24 cellular contexts compared by ENCODE assay signal in the genomic region with DNA sequence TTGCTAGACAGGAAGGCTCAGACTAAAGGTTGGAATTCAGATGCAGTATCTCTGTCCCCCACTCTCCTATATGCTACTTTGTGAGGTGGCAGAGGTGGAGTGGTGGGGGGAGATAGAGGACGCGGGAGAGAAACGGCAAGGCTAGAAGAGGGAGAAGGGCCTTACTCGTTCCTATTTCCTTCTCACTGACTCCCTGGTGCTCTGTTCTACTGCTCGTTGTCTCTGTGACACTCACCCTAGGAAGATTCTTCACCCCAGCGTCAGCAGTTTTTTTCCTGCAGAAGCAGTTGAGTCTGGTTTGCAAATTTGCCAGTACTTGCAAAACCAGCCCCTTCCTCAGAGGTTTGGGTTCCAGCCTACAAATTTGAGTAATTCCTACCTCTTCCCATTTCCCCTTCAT.
DNase-seq lines count a peak whose midpoint lies in the region; ATAC-seq and TF ChIP-seq lines count a peak whose summit lies in the region.
"Had no signal": no experiment of that assay in that cellular context is flagged by ENCODE, and none has a peak within 500 bp of the region (broad histone marks: within the 10 kb centered on the region; RNA-seq: fewer than 3 reads in every experiment).

No MANE protein-coding gene starts in this region.

- H3K4ac ChIP-seq in mesendoderm (ENCODE audit: low read depth, low read length) (no peak overlapping the region), neuronal stem cell (ENCODE audit: low read length) (no peak overlapping the region)

- H3K36me3 ChIP-seq in mesendoderm (ENCODE audit: control insufficient read depth, insufficient read depth, low read length): no peaks in the 10 kb centered on the region
- no peaks in the 10 kb centered on the region for H3K36me3 ChIP-seq in neuronal stem cell (replicated peaks in 1 of 2; ENCODE audit: control insufficient read depth in 2 of 2, insufficient read depth in 2 of 2, low read length in 2 of 2)
- H3K36me3 ChIP-seq in heart right ventricle: no peaks in the 10 kb centered on the region
- H3K36me3 ChIP-seq: BE2C; BLaER1 treated with 17β-estradiol and CSF1 and Interleukin-3, amounts not matched to agents 10 nM and 100 nM; HAP-1 had no signal

- H3K9me3 ChIP-seq in neuronal stem cell (replicated peaks in 1 of 2; ENCODE audit: control insufficient read depth in 2 of 2, insufficient read depth in 1 of 2, low read depth in 1 of 2, low read length in 2 of 2): peaks cover 0 to 1% of the 10 kb centered on the region in 2 donors
- peaks cover 0 to 13% (median 0%) of the 10 kb centered on the region in 11 donors for H3K9me3 ChIP-seq in heart right ventricle
- H3K9me3 ChIP-seq: A549, BE2C, HAP-1 had no signal

- H3K18ac ChIP-seq in mesendoderm (ENCODE audit: low read length) (no peak overlapping the region), neuronal stem cell (ENCODE audit: low read length) (peak overlapping the region; percentile 59)

- H4K8ac ChIP-seq in mesendoderm (ENCODE audit: low read depth, low read length) (no peak overlapping the region), neuronal stem cell (ENCODE audit: low read depth, low read length) (no peak overlapping the region)

- H3K9ac ChIP-seq in mesendoderm (ENCODE audit: low read length) (no peak overlapping the region), neuronal stem cell (ENCODE audit: low read depth, low read length, poor library complexity) (no peak overlapping the region)
- H3K9ac ChIP-seq: BLaER1 treated with 17β-estradiol and CSF1 and Interleukin-3, amounts not matched to agents 10 nM and 100 nM; GM23248 had no signal

- H2AK5ac ChIP-seq in mesendoderm (ENCODE audit: low read length) (no peak overlapping the region), neuronal stem cell (ENCODE audit: low read depth, low read length) (no peak overlapping the region)

- no peak overlapping the region for H2AFZ ChIP-seq in neuronal stem cell (ENCODE audit: low read length)
- H2AFZ ChIP-seq: GM23248 had no signal

- peaks cover 3% of the 10 kb centered on the region; the same call in 1 of the 2 replicates for H3K4me1 Mint-ChIP-seq in WTC11
- H3K4me1 Mint-ChIP-seq: CD14-positive monocyte; CD8-positive, alpha-beta memory T cell had no signal

- no peak overlapping the region for H3K27ac ChIP-seq in mesendoderm (ENCODE audit: low read depth, low read length)
- H3K27ac ChIP-seq in neuronal stem cell (replicated peaks; ENCODE audit: low read length): no peak overlapping the region
- H3K27ac ChIP-seq in heart right ventricle: no peak overlapping the region
- H3K27ac ChIP-seq: A549; BLaER1 treated with 17β-estradiol and CSF1 and Interleukin-3, amounts not matched to agents 10 nM and 100 nM; GM23248 had no signal

- H3K23ac ChIP-seq in mesendoderm (ENCODE audit: low read length) (no peak overlapping the region), neuronal stem cell (ENCODE audit: low read depth, low read length, poor library complexity) (no peak overlapping the region)

- no peak overlapping the region for H3K4me3 Mint-ChIP-seq in WTC11
- H3K4me3 Mint-ChIP-seq: CD14-positive monocyte; CD4-positive, alpha-beta T cell; CD8-positive, alpha-beta memory T cell; HFFc6 had no signal

- H3K4me2 ChIP-seq in mesendoderm (ENCODE audit: low read length): no peak overlapping the region
- no peak overlapping the region for H3K4me2 ChIP-seq in neuronal stem cell (ENCODE audit: insufficient read depth, low read length, poor library complexity, severe bottlenecking)
- H3K4me2 ChIP-seq: A549; BLaER1 treated with 17β-estradiol and CSF1 and Interleukin-3, amounts not matched to agents 10 nM and 100 nM had no signal

- H3K4me1 ChIP-seq in mesendoderm (ENCODE audit: control insufficient read depth, low read depth, low read length) (no peaks in the 10 kb centered on the region), neuronal stem cell (ENCODE audit: control insufficient read depth in 2 of 2, insufficient read depth in 1 of 2, low read depth in 1 of 2, low read length in 2 of 2) (no peaks in the 10 kb centered on the region), heart right ventricle (no peaks in the 10 kb centered on the region)
- H3K4me1 ChIP-seq: A549; BE2C; BLaER1 treated with 17β-estradiol and CSF1 and Interleukin-3, amounts not matched to agents 10 nM and 100 nM; HAP-1 had no signal

- no peak overlapping the region for H2BK120ac ChIP-seq in mesendoderm (ENCODE audit: low read depth, low read length)
- no peak overlapping the region for H2BK120ac ChIP-seq in neuronal stem cell (ENCODE audit: low read depth, low read length)

- H3K4me3 ChIP-seq in mesendoderm (ENCODE audit: low read length) (no peak overlapping the region), neuronal stem cell (ENCODE audit: low read length in 2 of 2) (no peak overlapping the region), heart right ventricle (no peak overlapping the region)
- H3K4me3 ChIP-seq: A549; BLaER1 treated with 17β-estradiol and CSF1 and Interleukin-3, amounts not matched to agents 10 nM and 100 nM; GM12878; GM23248; HAP-1 had no signal

- no peak overlapping the region for H2BK15ac ChIP-seq in mesendoderm (replicated peaks; ENCODE audit: low read depth)
- no peak overlapping the region for H2BK15ac ChIP-seq in neuronal stem cell (ENCODE audit: low read length)

- H2BK5ac ChIP-seq in mesendoderm (ENCODE audit: low read length): no peak overlapping the region
- H2BK5ac ChIP-seq in neuronal stem cell (ENCODE audit: low read length): no peak overlapping the region

- H2BK12ac ChIP-seq in neuronal stem cell (ENCODE audit: low read length): no peak overlapping the region

- CTCF ChIA-PET in WTC11 (lab: Charles Lee): no interaction called here

- H4K91ac ChIP-seq in neuronal stem cell (ENCODE audit: low read depth, low read length, poor library complexity): no peak overlapping the region

- no peak for DNase-seq in WTC11 (ENCODE audit: low spot score)
- peak; percentile 7 for DNase-seq in mesendoderm
- DNase-seq in neuronal stem cell (ENCODE audit: low spot score): no peak
- no peak for DNase-seq in activated naive CD4-positive, alpha-beta T cell treated with Interleukin-2 at 50 U/mL for 16 hours
- no peak for DNase-seq in heart right ventricle
- DNase-seq: 8988T; ACHN; AML-193; BE2C; CD4-positive, alpha-beta T cell; CD8-positive, alpha-beta memory T cell; DMS 273 treated with DMSO at 0.1 percent for 48 hours; DMS79; EL; GDM1; GM23248; HFFc6 had no signal

- no peaks in the 10 kb centered on the region for H3K79me2 ChIP-seq in mesendoderm (ENCODE audit: control insufficient read depth, insufficient read depth, low read length)

- no peaks in the 10 kb centered on the region for H3K27me3 ChIP-seq in mesendoderm (ENCODE audit: insufficient read depth, low read length, poor library complexity)
- H3K27me3 ChIP-seq in neuronal stem cell (ENCODE audit: control insufficient read depth in 3 of 3, insufficient read depth in 3 of 3, low read depth in 1 of 3, low read length in 3 of 3): no peaks in the 10 kb centered on the region
- H3K27me3 ChIP-seq in heart right ventricle: no peaks in the 10 kb centered on the region
- H3K27me3 ChIP-seq: BE2C; BLaER1 treated with 17β-estradiol and CSF1 and Interleukin-3, amounts not matched to agents 10 nM and 100 nM had no signal

- H3K36me3 Mint-ChIP-seq in WTC11: no peaks in the 10 kb centered on the region
- H3K36me3 Mint-ChIP-seq: CD14-positive monocyte; CD8-positive, alpha-beta memory T cell had no signal

- peak; percentile 52 for ATAC-seq in WTC11
- ATAC-seq in HG03565 (IDR thresholded peaks at IDR 0.05; ENCODE audit: unreplicated experiment): no peak
- ATAC-seq in HG03342 (IDR thresholded peaks at IDR 0.05; ENCODE audit: unreplicated experiment): no peak
- no peak for ATAC-seq in heart right ventricle
- ATAC-seq: A549, GM12878 had no signal

- H3K56ac ChIP-seq in mesendoderm (ENCODE audit: low read length): no peak overlapping the region

- no peak for TF ChIP-seq CTCF in WTC11 (IDR thresholded peaks at IDR 0.05)
- TF ChIP-seq CTCF in heart right ventricle (IDR thresholded peaks at IDR 0.05): no peak

- POLR2A ChIA-PET in WTC11 (lab: Charles Lee): no interaction called here

- peaks cover 7% of the 10 kb centered on the region for H3K9me3 Mint-ChIP-seq in WTC11

- H3K79me1 ChIP-seq in mesendoderm (ENCODE audit: low read length): no peaks in the 10 kb centered on the region
- no peaks in the 10 kb centered on the region for H3K79me1 ChIP-seq in neuronal stem cell (ENCODE audit: low read depth, low read length)

- no CpG with 5 or more reads among the region's 6 CpGs for WGBS in mesendoderm (ENCODE audit: extremely low coverage, insufficient coverage, low lambda C conversion rate)
- WGBS in neuronal stem cell (ENCODE audit: extremely low coverage in 2 of 2, insufficient read length in 2 of 2, insufficient replicate concordance in 1 of 2), 2 donors: no CpG with 5 or more reads among the region's 6 CpGs
- 52 to 56% methylated on average over 6 of the region's 6 CpGs for WGBS in heart right ventricle, 2 donors

- no peak overlapping the region for H4K5ac ChIP-seq in mesendoderm (ENCODE audit: low read length)

- no peak overlapping the region for H3K27ac Mint-ChIP-seq in WTC11
- H3K27ac Mint-ChIP-seq: CD14-positive monocyte; CD4-positive, alpha-beta T cell; CD8-positive, alpha-beta memory T cell; HFFc6 had no signal

- intact Hi-C loops in heart right ventricle (cut with DNase I): no loop called here

- H3K27me3 Mint-ChIP-seq in WTC11 (ENCODE audit: low read depth): no peaks in the 10 kb centered on the region
- H3K27me3 Mint-ChIP-seq: CD4-positive, alpha-beta T cell; CD8-positive, alpha-beta memory T cell had no signal

- no peak overlapping the region for H3K14ac ChIP-seq in neuronal stem cell (ENCODE audit: low read length)

TF ChIP-seq in WTC11, 78 proteins besides CTCF, POLR2A, EP300 and RAD21 (continues in another document):
- TF ChIP-seq ATF1 (CRISPR knock-in tag; IDR thresholded peaks at IDR 0.05) (no peak), SMAD4 (CRISPR knock-in tag; IDR thresholded peaks at IDR 0.05) (no peak), KAT7 (CRISPR knock-in tag; IDR thresholded peaks at IDR 0.05; ENCODE audit: borderline replicate concordance) (no peak), SOX15 (CRISPR knock-in tag; IDR thresholded peaks at IDR 0.05) (no peak), FOXJ3 (CRISPR knock-in tag; IDR thresholded peaks at IDR 0.05; ENCODE audit: borderline replicate concordance) (no peak)
- TF ChIP-seq, protein P1, sequence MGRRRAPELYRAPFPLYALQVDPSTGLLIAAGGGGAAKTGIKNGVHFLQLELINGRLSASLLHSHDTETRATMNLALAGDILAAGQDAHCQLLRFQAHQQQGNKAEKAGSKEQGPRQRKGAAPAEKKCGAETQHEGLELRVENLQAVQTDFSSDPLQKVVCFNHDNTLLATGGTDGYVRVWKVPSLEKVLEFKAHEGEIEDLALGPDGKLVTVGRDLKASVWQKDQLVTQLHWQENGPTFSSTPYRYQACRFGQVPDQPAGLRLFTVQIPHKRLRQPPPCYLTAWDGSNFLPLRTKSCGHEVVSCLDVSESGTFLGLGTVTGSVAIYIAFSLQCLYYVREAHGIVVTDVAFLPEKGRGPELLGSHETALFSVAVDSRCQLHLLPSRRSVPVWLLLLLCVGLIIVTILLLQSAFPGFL (CRISPR knock-in tag; IDR thresholded peaks at IDR 0.05; ENCODE audit: borderline replicate concordance): no peak
